1 cellular context compared by ENCODE assay signal in the genomic region with DNA sequence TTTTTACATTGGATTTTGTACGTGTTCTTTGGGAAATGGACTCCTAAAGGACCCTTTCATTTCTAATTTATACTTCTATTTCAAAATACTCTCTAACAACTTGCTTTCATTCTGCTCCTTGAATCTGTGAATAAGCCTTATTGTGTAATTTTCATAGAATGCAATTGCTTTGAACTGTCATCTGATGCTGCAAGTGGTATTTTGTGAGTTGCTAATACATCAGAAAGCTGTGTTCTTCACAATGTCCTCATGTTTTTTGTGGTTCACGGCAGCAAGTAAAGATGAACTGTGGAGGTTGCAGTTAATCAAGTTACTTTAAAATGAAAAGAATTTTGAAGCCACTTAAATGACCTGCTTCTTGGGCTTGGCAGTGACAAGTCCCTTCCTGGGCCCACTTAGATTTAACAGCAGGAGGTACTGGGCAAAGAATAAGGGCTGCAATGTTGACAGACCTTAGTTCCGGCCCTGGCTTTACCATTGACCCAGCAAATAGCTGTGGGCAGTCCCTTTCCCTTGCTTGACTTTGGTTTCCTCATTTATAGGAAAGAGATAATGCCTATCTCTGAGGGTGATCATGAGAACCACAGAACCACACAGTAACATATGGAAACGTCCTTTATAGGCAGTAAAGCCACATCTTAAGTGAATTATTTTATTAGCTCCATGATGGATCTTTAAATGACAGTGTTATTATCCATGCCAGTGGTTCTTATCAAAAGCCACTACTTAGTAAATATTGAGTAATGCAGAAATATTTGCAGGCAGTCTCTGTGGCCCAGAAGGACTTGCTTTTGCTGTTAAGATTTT.
TF ChIP-seq lines count a peak whose summit lies in the region.

No MANE protein-coding gene starts in this region.

TF ChIP-seq in HEK293, 187 proteins besides CTCF, POLR2A, EP300 and RAD21 (continued from another document):
- TF ChIP-seq ZNF692 (tag by site-specific recombination; IDR thresholded peaks at IDR 0.05) (peak; percentile 57; the same call in 1 of the 2 replicates), FEZF1 (tag by site-specific recombination; IDR thresholded peaks at IDR 0.05) (peak; percentile 14; the same call in 1 of the 2 replicates), ZNF600 (tag by site-specific recombination; IDR thresholded peaks at IDR 0.05) (no peak), ZEB2 (tag by site-specific recombination; IDR thresholded peaks at IDR 0.05) (0 out of 2 replicates have a peak, but pooled peaks have one; percentile 33), ZNF623 (tag by site-specific recombination; IDR thresholded peaks at IDR 0.05) (no peak)
- TF ChIP-seq, protein P1, sequence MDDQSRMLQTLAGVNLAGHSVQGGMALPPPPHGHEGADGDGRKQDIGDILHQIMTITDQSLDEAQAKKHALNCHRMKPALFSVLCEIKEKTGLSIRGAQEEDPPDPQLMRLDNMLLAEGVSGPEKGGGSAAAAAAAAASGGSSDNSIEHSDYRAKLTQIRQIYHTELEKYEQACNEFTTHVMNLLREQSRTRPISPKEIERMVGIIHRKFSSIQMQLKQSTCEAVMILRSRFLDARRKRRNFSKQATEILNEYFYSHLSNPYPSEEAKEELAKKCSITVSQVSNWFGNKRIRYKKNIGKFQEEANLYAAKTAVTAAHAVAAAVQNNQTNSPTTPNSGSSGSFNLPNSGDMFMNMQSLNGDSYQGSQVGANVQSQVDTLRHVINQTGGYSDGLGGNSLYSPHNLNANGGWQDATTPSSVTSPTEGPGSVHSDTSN (CRISPR knock-in tag; IDR thresholded peaks at IDR 0.05), result no peak
